In the genomic region with DNA sequence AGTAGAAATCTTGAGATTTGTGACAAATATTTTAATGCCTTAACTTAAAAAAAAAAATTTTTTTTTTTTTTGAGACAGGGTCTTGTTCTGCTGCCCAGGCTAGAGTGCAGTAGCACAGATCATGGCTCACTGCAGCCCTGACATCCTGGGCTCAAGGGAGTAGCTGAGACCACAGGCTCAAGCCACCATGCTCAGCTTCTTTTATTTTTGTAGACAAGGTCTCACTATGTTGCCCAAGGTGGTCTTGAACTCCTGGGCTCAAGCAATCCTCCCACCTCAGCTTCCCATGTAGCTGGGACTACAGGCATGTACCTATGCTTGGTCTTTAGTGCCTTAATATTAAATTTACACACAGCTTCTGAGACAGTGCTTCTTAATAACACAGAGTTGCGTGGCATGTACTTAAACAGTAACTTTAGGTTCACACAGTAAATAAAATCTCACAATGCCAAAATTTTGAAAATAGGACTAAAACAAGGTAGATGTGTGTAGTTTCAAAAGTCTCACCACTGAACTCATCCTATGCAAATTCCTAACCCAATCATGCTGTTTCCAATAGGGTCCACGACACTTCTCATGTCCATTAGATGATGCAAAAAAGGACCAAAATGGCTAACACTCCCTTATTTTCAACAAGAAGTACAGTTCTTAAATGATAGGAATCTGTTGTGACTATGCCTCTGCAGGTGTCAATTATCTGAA, we compare ENCODE assay signal across 15 cellular contexts. TPM values are rescaled to one million over a fixed set of nuclear protein-coding genes. Genes with fewer than 3 reads are reported as not detected.
DNase-seq lines count a peak whose midpoint lies in the region; ATAC-seq, FAIRE-seq and TF ChIP-seq lines count a peak whose summit lies in the region.
"Had no signal": no experiment of that assay in that cellular context is flagged by ENCODE, and none has a peak within 500 bp of the region (broad histone marks: within the 10 kb centered on the region; RNA-seq: fewer than 3 reads in every experiment).

No MANE protein-coding gene starts in this region.

- POLR2A ChIA-PET in A549 (lab: Yijun Ruan, JAX), result no interaction called here
- POLR2A ChIA-PET in CD4-positive, alpha-beta memory T cell (lab: Charles Lee; ENCODE audit: partially characterized antibody), result interaction anchor here (1.1 to 2.1 kb wide), 3 partner anchors 21 to 60 kb away, joined by 3 to 10 read pairs (median 7); a partner anchor contains a TSS
- POLR2A ChIA-PET in K562 (lab: Yijun Ruan, JAX), result interaction anchor here (2.1 kb wide), 1 partner anchor 11 kb away, joined by 10 read pairs; no protein-coding TSS in a partner anchor

- no TSS peak for BruUV-seq in K562 (replicated peaks; lab: Mats Ljungman, UMichigan)

- no peaks in the 10 kb centered on the region for H3K9me1 ChIP-seq in K562 (ENCODE audit: control insufficient read depth, insufficient read depth, low read length)

- peaks cover 84% of the 10 kb centered on the region for H3K79me2 ChIP-seq in K562 (ENCODE audit: control insufficient read depth, insufficient read depth, low read length)

- H3K4me3 ChIP-seq in A549 (peak overlapping the region; percentile 74; the same call in 1 of the 3 replicates), NT2/D1 (ENCODE audit: insufficient read length, low read depth) (peak overlapping the region; percentile 94), K562 (peak overlapping the region; percentile 74; the same call in 1 of the 2 replicates)
- H3K4me3 ChIP-seq in CD4-positive, alpha-beta memory T cell (ENCODE audit: low read length in 2 of 2), result no peak overlapping the region
- H3K4me3 ChIP-seq: esophagus muscularis mucosa had no signal

- TF ChIP-seq CTCF in A549 (IDR thresholded peaks at IDR 0.05) (no peak), K562 (IDR thresholded peaks at IDR 0.05 in 2 of 3, conservative IDR thresholded peaks at IDR 0.05 in 1 of 3; ENCODE audit: insufficient read depth in 2 of 3, low read depth in 1 of 3, low read length in 3 of 3) (no peak)

- H3K27ac Mint-ChIP-seq in CD4-positive, alpha-beta memory T cell, result peak overlapping the region in 5 of 7 donors; percentile 36 to 92 (median 59)
- H3K27ac Mint-ChIP-seq: HFFc6 had no signal

- H3K36me3 ChIP-seq in CD4-positive, alpha-beta memory T cell (ENCODE audit: insufficient read depth, low read length), result peaks cover 43% of the 10 kb centered on the region
- H3K36me3 ChIP-seq in NT2/D1 (ENCODE audit: insufficient read depth, insufficient read length, low read length) (peaks cover 88% of the 10 kb centered on the region), K562 (ENCODE audit: control insufficient read depth, insufficient read depth, low read length) (peaks cover 81% of the 10 kb centered on the region)

- no peak overlapping the region for H3K9ac ChIP-seq in NT2/D1 (ENCODE audit: insufficient read length, low read depth)
- H3K9ac ChIP-seq in K562 (ENCODE audit: insufficient read depth in 1 of 2, low read depth in 2 of 2, low read length in 2 of 2), result peak overlapping the region in 1 of 2 experiments; percentile 99; a peak in 1 of 4 replicates

- FAIRE-seq in A549 (lab: Jason Lieb, UNC) (no peak), K562 (lab: Jason Lieb, UNC) (no peak)
- FAIRE-seq: colon had no signal

- peaks cover 31 to 59% (median 35%) of the 10 kb centered on the region in 4 donors for H3K4me1 Mint-ChIP-seq in CD4-positive, alpha-beta memory T cell

- intact Hi-C loops in CD4-positive, alpha-beta memory T cell (cut with micrococcal nuclease), result loop anchor here (10.0 kb wide), 1 partner anchor 279 kb away; no protein-coding TSS in a partner anchor
- intact Hi-C loops in K562 (cut with micrococcal nuclease), result loop anchor here (5.0 kb wide), 2 partner anchors 98 to 212 kb away; a partner anchor contains a TSS

- no peak for TF ChIP-seq POLR2A in A549 (IDR thresholded peaks at IDR 0.05; ENCODE audit: low read length)
- no peak for TF ChIP-seq POLR2A in K562 (conservative IDR thresholded peaks at IDR 0.05)

- no peaks in the 10 kb centered on the region for H3K27me3 ChIP-seq in CD4-positive, alpha-beta memory T cell (ENCODE audit: insufficient read depth, low read length)
- no peaks in the 10 kb centered on the region for H3K27me3 ChIP-seq in NT2/D1 (ENCODE audit: insufficient read depth, insufficient read length)
- H3K27me3 ChIP-seq in K562 (ENCODE audit: control insufficient read depth in 2 of 2, insufficient read depth in 2 of 2, low read length in 2 of 2), result no peaks in the 10 kb centered on the region
- H3K27me3 ChIP-seq: esophagus muscularis mucosa had no signal

- peaks cover 52% of the 10 kb centered on the region for H3K4me1 ChIP-seq in A549
- peaks cover 42% of the 10 kb centered on the region for H3K4me1 ChIP-seq in CD4-positive, alpha-beta memory T cell (ENCODE audit: insufficient read depth, low read length)
- H3K4me1 ChIP-seq in NT2/D1 (ENCODE audit: insufficient read depth, insufficient read length), result no peaks in the 10 kb centered on the region
- H3K4me1 ChIP-seq in K562 (replicated peaks in 1 of 2; ENCODE audit: control insufficient read depth in 2 of 2, insufficient read depth in 2 of 2, low read length in 2 of 2), result peaks cover 10 to 17% of the 10 kb centered on the region in 2 experiments; a peak in 4 of 5 replicates

- TF ChIP-seq RAD21 in A549 (conservative IDR thresholded peaks at IDR 0.05 in 1 of 2, IDR thresholded peaks at IDR 0.05 in 1 of 2) (no peak), K562 (CRISPR knock-in tag; conservative IDR thresholded peaks at IDR 0.05 in 1 of 2, IDR thresholded peaks at IDR 0.05 in 1 of 2) (no peak)

- in situ Hi-C loops in K562 (cut with MboI), result no loop called here
- in situ Hi-C loops in KBM-7 (cut with MboI; ENCODE audit: low pct_unique_long_range_greater_than_20kb, low sequenced_read_pairs), result no loop called here

- no peaks in the 10 kb centered on the region for H3K27me3 Mint-ChIP-seq in CD4-positive, alpha-beta memory T cell

- H3K36me3 Mint-ChIP-seq in CD4-positive, alpha-beta memory T cell, result peaks cover 31 to 76% of the 10 kb centered on the region in 2 donors

- H3K4me2 ChIP-seq in A549 (peak overlapping the region; percentile 97), K562 (ENCODE audit: insufficient read depth, low read length) (peak overlapping the region; percentile 95)

- 74% methylated on average over 2 of the region's 2 CpGs for WGBS in A549 (ENCODE audit: missing lambda C conversion rate)
- WGBS in K562 (ENCODE audit: insufficient coverage, low coverage, missing lambda C conversion rate), result 100% methylated on average over 2 of the region's 2 CpGs

- CTCF ChIA-PET in A549 (lab: Yijun Ruan, JAX) (no interaction called here), K562 (lab: Yijun Ruan, JAX; ENCODE audit: low intra/inter-chr PET ratio) (no interaction called here)
- CTCF ChIA-PET in CD4-positive, alpha-beta memory T cell (lab: Charles Lee; ENCODE audit: partially characterized antibody), result no interaction called here

- peaks cover 14% of the 10 kb centered on the region for H4K20me1 ChIP-seq in K562 (replicated peaks; ENCODE audit: control insufficient read depth, insufficient read depth, low read length)

- no peak for DNase-seq in A549 (ENCODE audit: low read depth in 1 of 2, low spot score in 1 of 2)
- no peak for DNase-seq in CD4-positive, alpha-beta memory T cell
- DNase-seq in NT2/D1 (ENCODE audit: low read depth, low spot score), result no peak
- no peak for DNase-seq in K562 (ENCODE audit: extremely low read depth in 1 of 4, low spot score in 3 of 4)
- DNase-seq in KBM-7, result no peak
- no peak for DNase-seq in NCI-H1092 treated with DMSO at 0.1 percent for 48 hours (lab: John Stamatoyannopoulos, UW)
- DNase-seq in superior temporal gyrus (ENCODE audit: extremely low spot score), result no peak
- DNase-seq: HFFc6; stimulated activated naive CD4-positive, alpha-beta T cell treated with Interleukin-2 at 50 U/mL for 16 hours; T-helper 1 cell had no signal

- ATAC-seq in A549 (no peak), K562 (no peak), HG03159 (IDR thresholded peaks at IDR 0.05; ENCODE audit: unreplicated experiment) (no peak)
- ATAC-seq: sciatic nerve had no signal

- peak overlapping the region in 2 of 8 donors; percentile 26 to 99 for H3K4me3 Mint-ChIP-seq in CD4-positive, alpha-beta memory T cell

- H3K27ac ChIP-seq in A549 (peak overlapping the region in 1 of 2 experiments; percentile 14; a peak in 1 of 6 replicates), K562 (ENCODE audit: extremely low read depth, low read depth, low read length) (no peak overlapping the region)
- H3K27ac ChIP-seq in CD4-positive, alpha-beta memory T cell (ENCODE audit: low read depth, low read length), result no peak overlapping the region
- H3K27ac ChIP-seq: esophagus muscularis mucosa had no signal

- H3K9me3 ChIP-seq in A549 (no peaks in the 10 kb centered on the region), NT2/D1 (ENCODE audit: insufficient read depth, low read length) (no peaks in the 10 kb centered on the region), K562 (replicated peaks; ENCODE audit: control insufficient read depth, insufficient read depth, low read depth, low read length) (no peaks in the 10 kb centered on the region)
- H3K9me3 ChIP-seq in CD4-positive, alpha-beta memory T cell (ENCODE audit: control insufficient read depth in 1 of 2, low read length in 2 of 2), result no peaks in the 10 kb centered on the region
- H3K9me3 ChIP-seq: esophagus muscularis mucosa had no signal

- TF ChIP-seq EP300 in A549 (IDR thresholded peaks at IDR 0.05) (no peak), K562 (IDR thresholded peaks at IDR 0.05; ENCODE audit: low read length) (no peak)

- no peak overlapping the region for H2AFZ ChIP-seq in K562 (ENCODE audit: low read depth, low read length)

- no peaks in the 10 kb centered on the region for H3K9me3 Mint-ChIP-seq in CD4-positive, alpha-beta memory T cell
- H3K9me3 Mint-ChIP-seq: HFFc6, nephron had no signal

RNA-seq across cellular contexts. Expression of a gene that starts 4.1 kb away (rescaled TPM):
- polyA plus RNA-seq in A549 (2011; rRNA removed), result 767 and 790 TPM in 2 replicates
- polyA plus RNA-seq in A549 (2012; cell fraction: cytosol; rRNA removed), result 369 and 389 TPM in 2 replicates
- polyA plus RNA-seq in A549 (2012; cell fraction: nucleus; rRNA removed), result 233 and 254 TPM in 2 replicates
- 833 to 1,004 TPM (median 882 TPM) in 3 replicates for polyA plus RNA-seq in A549 (2017; fragmentation: RNase III; extraction: RNeasy Plus Mini Kit Qiagen cat#74134 plus additional on column Dnase treatment)
- polyA minus RNA-seq in A549 (2011; rRNA and poly(A)+ RNA removed), result 315 and 357 TPM in 2 replicates
- 100 to 1,000 TPM; 129 to 132 TPM for total RNA-seq in CD4-positive, alpha-beta memory T cell
- 100 to 1,000 TPM; 111 to 116 TPM for polyA plus RNA-seq in CD4-positive, alpha-beta memory T cell
- 178 and 396 TPM in 2 replicates for total RNA-seq in K562 (2011; cell fraction: chromatin; rRNA removed; ENCODE audit: low replicate concordance)
- total RNA-seq in K562 (2011; cell fraction: nucleolus; rRNA removed), result 123 and 133 TPM in 2 replicates
- 166 and 176 TPM in 2 replicates for total RNA-seq in K562 (2011; cell fraction: nucleoplasm; rRNA removed)
- 398 and 400 TPM in 2 replicates for total RNA-seq in K562 (2014; rRNA removed)
- 816 and 890 TPM in 2 replicates for total RNA-seq in K562 (2014; rRNA removed; fragmentation: Illumina TruSeq; extraction: Trizol)
- 663 and 710 TPM in 2 replicates for total RNA-seq in K562 (2015; rRNA removed; fragmentation: Illumina TruSeq; extraction: Trizol)
- 561 and 583 TPM in 2 replicates for total RNA-seq in K562 (2021)
- polyA plus RNA-seq in K562 (2011; rRNA removed), result 411 and 575 TPM in 2 replicates
- 100 and 172 TPM in 2 replicates for polyA plus RNA-seq in K562 (2011; cell fraction: cytosol; rRNA removed)
- 163 and 169 TPM in 2 replicates for polyA plus RNA-seq in K562 (2011; cell fraction: nucleus; rRNA removed)
- polyA plus RNA-seq in K562 (2012), result 361 and 520 TPM in 2 replicates
- 654 and 736 TPM in 2 replicates for polyA plus RNA-seq in K562 (2014; fragmentation: Illumina TruSeq; extraction: Trizol)
- polyA plus RNA-seq in K562 (2014; fragmentation: Nextera tagmentation; extraction: Ambion mirVana), result 1,000 to 10,000 TPM in 1 of 2 experiments, 100 to 1,000 TPM in 1; 622 to 1,014 TPM
- 508 and 510 TPM in 2 replicates for polyA plus RNA-seq in K562 (2014; rRNA removed)
- polyA minus RNA-seq in K562 (2011; rRNA and poly(A)+ RNA removed), result 835 and 848 TPM in 2 replicates
- 305 and 355 TPM in 2 replicates for polyA minus RNA-seq in K562 (2011; cell fraction: cytosol; rRNA and poly(A)+ RNA removed)
- polyA minus RNA-seq in K562 (2011; cell fraction: nucleus; rRNA and poly(A)+ RNA removed), result 151 and 279 TPM in 2 replicates

RNA-seq across cellular contexts. Expression of a gene that starts 4.6 kb away (rescaled TPM):
- polyA plus RNA-seq in A549 (2011; rRNA removed) (286 and 468 TPM in 2 replicates), A549 (2017; fragmentation: RNase III; extraction: RNeasy Plus Mini Kit Qiagen cat#74134 plus additional on column Dnase treatment) (1,189 to 1,457 TPM (median 1,198 TPM) in 3 replicates), K562 (2011; rRNA removed) (267 and 371 TPM in 2 replicates), K562 (2014; fragmentation: Illumina TruSeq; extraction: Trizol) (574 and 695 TPM in 2 replicates), K562 (2014; fragmentation: Nextera tagmentation; extraction: Ambion mirVana) (1,000 to 10,000 TPM in 1 of 2 experiments, 100 to 1,000 TPM in 1; 880 to 1,007 TPM), K562 (2014; rRNA removed) (843 and 986 TPM in 2 replicates)
- 301 and 505 TPM in 2 replicates for polyA plus RNA-seq in A549 (2012; cell fraction: cytosol; rRNA removed)
- 52.2 and 83.9 TPM in 2 replicates for polyA plus RNA-seq in A549 (2012; cell fraction: nucleus; rRNA removed)
- 27.4 and 28.4 TPM in 2 replicates for polyA minus RNA-seq in A549 (2011; rRNA and poly(A)+ RNA removed)
- total RNA-seq in CD4-positive, alpha-beta memory T cell, result 10 to 100 TPM; 52.4 to 65.1 TPM
- polyA plus RNA-seq in CD4-positive, alpha-beta memory T cell, result 100 to 1,000 TPM; 134 to 145 TPM
- 32.0 and 68.8 TPM in 2 replicates for total RNA-seq in K562 (2011; cell fraction: chromatin; rRNA removed; ENCODE audit: low replicate concordance)
- total RNA-seq in K562 (2011; cell fraction: nucleolus; rRNA removed), result 34.5 and 38.0 TPM in 2 replicates
- total RNA-seq in K562 (2011; cell fraction: nucleoplasm; rRNA removed), result 51.1 and 56.8 TPM in 2 replicates
- total RNA-seq in K562 (2014; rRNA removed) (395 and 427 TPM in 2 replicates), K562 (2014; rRNA removed; fragmentation: Illumina TruSeq; extraction: Trizol) (649 and 664 TPM in 2 replicates), K562 (2015; rRNA removed; fragmentation: Illumina TruSeq; extraction: Trizol) (576 and 612 TPM in 2 replicates), K562 (2021) (223 and 261 TPM in 2 replicates)
- polyA plus RNA-seq in K562 (2011; cell fraction: cytosol; rRNA removed), result 41.1 and 116 TPM in 2 replicates
- polyA plus RNA-seq in K562 (2011; cell fraction: nucleus; rRNA removed), result 31.9 and 45.6 TPM in 2 replicates
- 140 and 1,187 TPM in 2 replicates for polyA plus RNA-seq in K562 (2012)
- polyA minus RNA-seq in K562 (2011; rRNA and poly(A)+ RNA removed), result 192 and 215 TPM in 2 replicates
- 29.0 and 38.2 TPM in 2 replicates for polyA minus RNA-seq in K562 (2011; cell fraction: cytosol; rRNA and poly(A)+ RNA removed)
- polyA minus RNA-seq in K562 (2011; cell fraction: nucleus; rRNA and poly(A)+ RNA removed), result 30.8 and 50.2 TPM in 2 replicates

RNA-seq across cellular contexts. Expression of a gene that starts 20.3 kb away (rescaled TPM):
- polyA plus RNA-seq in A549 (2011; rRNA removed), result 44.2 and 74.7 TPM in 2 replicates
- 22.4 and 23.9 TPM in 2 replicates for polyA plus RNA-seq in A549 (2012; cell fraction: cytosol; rRNA removed)
- polyA plus RNA-seq in A549 (2012; cell fraction: nucleus; rRNA removed), result 5.5 and 8.8 TPM in 2 replicates
- polyA plus RNA-seq in A549 (2017; fragmentation: RNase III; extraction: RNeasy Plus Mini Kit Qiagen cat#74134 plus additional on column Dnase treatment), result 57.5 to 64.3 TPM (median 58.1 TPM) in 3 replicates
- 7.3 and 9.9 TPM in 2 replicates for polyA minus RNA-seq in A549 (2011; rRNA and poly(A)+ RNA removed)
- total RNA-seq in CD4-positive, alpha-beta memory T cell, result 10 to 100 TPM; 20.2 to 21.8 TPM
- 10 to 100 TPM; 30.0 to 50.6 TPM for polyA plus RNA-seq in CD4-positive, alpha-beta memory T cell
- 5.9 and 15.8 TPM in 2 replicates for total RNA-seq in K562 (2011; cell fraction: chromatin; rRNA removed; ENCODE audit: low replicate concordance)
- total RNA-seq in K562 (2011; cell fraction: nucleolus; rRNA removed), result 3.4 and 3.8 TPM in 2 replicates
- total RNA-seq in K562 (2011; cell fraction: nucleoplasm; rRNA removed), result 8.1 and 16.6 TPM in 2 replicates
- total RNA-seq in K562 (2014; rRNA removed), result 12.2 and 13.5 TPM in 2 replicates
- 27.7 and 31.3 TPM in 2 replicates for total RNA-seq in K562 (2014; rRNA removed; fragmentation: Illumina TruSeq; extraction: Trizol)
- 18.1 and 21.0 TPM in 2 replicates for total RNA-seq in K562 (2015; rRNA removed; fragmentation: Illumina TruSeq; extraction: Trizol)
- 13.8 and 16.8 TPM in 2 replicates for total RNA-seq in K562 (2021)
- 15.3 and 25.6 TPM in 2 replicates for polyA plus RNA-seq in K562 (2011; rRNA removed)
- polyA plus RNA-seq in K562 (2011; cell fraction: cytosol; rRNA removed), result 4.9 and 10.9 TPM in 2 replicates
- 2.2 and 3.5 TPM in 2 replicates for polyA plus RNA-seq in K562 (2011; cell fraction: nucleus; rRNA removed)
- 22.2 and 27.7 TPM in 2 replicates for polyA plus RNA-seq in K562 (2012)
- 17.4 and 17.7 TPM in 2 replicates for polyA plus RNA-seq in K562 (2014; fragmentation: Illumina TruSeq; extraction: Trizol)
- 10 to 100 TPM; 29.6 to 30.8 TPM for polyA plus RNA-seq in K562 (2014; fragmentation: Nextera tagmentation; extraction: Ambion mirVana)
- 20.4 and 22.2 TPM in 2 replicates for polyA plus RNA-seq in K562 (2014; rRNA removed)
- polyA minus RNA-seq in K562 (2011; rRNA and poly(A)+ RNA removed), result 23.7 and 28.7 TPM in 2 replicates
- 3.3 and 6.0 TPM in 2 replicates for polyA minus RNA-seq in K562 (2011; cell fraction: cytosol; rRNA and poly(A)+ RNA removed)
- polyA minus RNA-seq in K562 (2011; cell fraction: nucleus; rRNA and poly(A)+ RNA removed), result 4.4 and 5.3 TPM in 2 replicates

RNA-seq across cellular contexts. Expression of a gene that starts 42.2 kb away (rescaled TPM):
- polyA plus RNA-seq in A549 (2011; rRNA removed), result 6.1 and 11.2 TPM in 2 replicates
- polyA plus RNA-seq in A549 (2012; cell fraction: cytosol; rRNA removed), result 2.1 and 2.8 TPM in 2 replicates
- polyA plus RNA-seq in A549 (2012; cell fraction: nucleus; rRNA removed), result 0.76 and 1.9 TPM in 2 replicates
- polyA plus RNA-seq in A549 (2017; fragmentation: RNase III; extraction: RNeasy Plus Mini Kit Qiagen cat#74134 plus additional on column Dnase treatment), result 22.9 to 25.1 TPM (median 24.3 TPM) in 3 replicates
- polyA minus RNA-seq in A549 (2011; rRNA and poly(A)+ RNA removed), result 6.6 and 10.3 TPM in 2 replicates
- 10 to 100 TPM; 31.7 to 33.1 TPM for total RNA-seq in CD4-positive, alpha-beta memory T cell
- 10 to 100 TPM; 44.9 to 88.1 TPM for polyA plus RNA-seq in CD4-positive, alpha-beta memory T cell
- 8.4 and 11.7 TPM in 2 replicates for total RNA-seq in K562 (2011; cell fraction: chromatin; rRNA removed; ENCODE audit: low replicate concordance)
- total RNA-seq in K562 (2011; cell fraction: nucleolus; rRNA removed), result 7.0 and 9.7 TPM in 2 replicates
- total RNA-seq in K562 (2011; cell fraction: nucleoplasm; rRNA removed), result 10.8 and 22.4 TPM in 2 replicates
- total RNA-seq in K562 (2014; rRNA removed), result 6.9 and 7.6 TPM in 2 replicates
- total RNA-seq in K562 (2014; rRNA removed; fragmentation: Illumina TruSeq; extraction: Trizol), result 13.1 and 15.9 TPM in 2 replicates
- total RNA-seq in K562 (2015; rRNA removed; fragmentation: Illumina TruSeq; extraction: Trizol), result 10.8 and 11.1 TPM in 2 replicates
- total RNA-seq in K562 (2021), result 8.5 and 9.8 TPM in 2 replicates
- polyA plus RNA-seq in K562 (2011; rRNA removed), result 1.8 and 3.1 TPM in 2 replicates
- polyA plus RNA-seq in K562 (2011; cell fraction: cytosol; rRNA removed), result 0.86 and 1.4 TPM in 2 replicates
- 1.5 and 1.9 TPM in 2 replicates for polyA plus RNA-seq in K562 (2011; cell fraction: nucleus; rRNA removed)
- polyA plus RNA-seq in K562 (2012), result 6.8 and 10.0 TPM in 2 replicates
- 8.8 and 9.7 TPM in 2 replicates for polyA plus RNA-seq in K562 (2014; fragmentation: Illumina TruSeq; extraction: Trizol)
- polyA plus RNA-seq in K562 (2014; fragmentation: Nextera tagmentation; extraction: Ambion mirVana), result 1 to 10 TPM; 7.2 to 7.7 TPM
- polyA plus RNA-seq in K562 (2014; rRNA removed), result 7.1 and 9.3 TPM in 2 replicates
- polyA minus RNA-seq in K562 (2011; rRNA and poly(A)+ RNA removed), result 4.2 and 4.7 TPM in 2 replicates
- polyA minus RNA-seq in K562 (2011; cell fraction: cytosol; rRNA and poly(A)+ RNA removed), result 1.1 and 1.7 TPM in 2 replicates
- polyA minus RNA-seq in K562 (2011; cell fraction: nucleus; rRNA and poly(A)+ RNA removed), result 5.7 and 8.9 TPM in 2 replicates

Comparison
In these comparisons a context has a peak if more than half of its experiments do, and no peak if none do; other contexts are left out.
1. H3K4me3 ChIP-seq: peak in A549 (single experiment), NT2/D1 (single experiment) and K562 (single experiment); none in CD4-positive, alpha-beta memory T cell (0 of 2).